1 cellular context compared by ENCODE assay signal in the genomic region with DNA sequence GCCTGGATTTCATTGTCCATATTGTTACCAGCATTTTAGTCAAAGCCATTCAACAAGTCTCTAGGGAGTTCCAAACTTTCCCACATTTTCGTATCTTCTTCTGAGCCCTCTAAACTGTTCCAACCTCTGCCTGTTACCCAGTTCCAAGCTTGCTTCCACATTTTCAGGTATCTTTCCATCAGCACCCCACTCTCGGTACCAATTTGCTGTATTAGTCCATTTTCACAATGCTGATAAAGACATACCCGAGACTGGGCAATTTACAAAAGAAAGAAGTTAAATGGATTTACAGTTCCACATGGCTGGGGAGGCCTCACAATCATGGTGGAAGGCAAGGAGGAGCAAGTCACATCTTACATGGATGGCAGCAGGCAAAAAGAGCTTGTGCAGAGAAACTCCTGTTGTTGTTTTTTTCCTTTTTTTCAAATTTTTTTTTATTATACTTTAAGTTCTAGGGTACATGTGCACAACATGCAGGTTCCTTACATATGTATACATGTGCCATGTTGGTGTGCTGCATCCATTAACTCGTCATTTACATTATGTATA. TPM values are rescaled to one million over a fixed set of nuclear protein-coding genes. Genes with fewer than 3 reads are reported as not detected.
"Had no signal": no experiment of that assay in that cellular context is flagged by ENCODE, and none has a peak within 500 bp of the region (broad histone marks: within the 10 kb centered on the region; RNA-seq: fewer than 3 reads in every experiment).

No MANE protein-coding gene starts in this region.

RNA-seq across cellular contexts. Expression of a gene that starts 22.5 kb away (rescaled TPM):
- total RNA-seq: G401 had no signal
